ENCODE assay signal across 22 cellular contexts in genomic region chr7:4271716-4272015, GRCh38.
"Had no signal": no experiment of that assay in that cellular context is flagged by ENCODE, and none has a peak within 500 bp of the region (broad histone marks: within the 10 kb centered on the region; RNA-seq: fewer than 3 reads in every experiment).

No MANE protein-coding gene starts in this region.

- FAIRE-seq: HepG2 had no signal

- H3K27me3 ChIP-seq: MG63, SJCRH30 had no signal

- H3K4me1 ChIP-seq: SJCRH30 had no signal

- H3K27ac ChIP-seq: RWPE1, SJCRH30 had no signal

- H3K9me3 ChIP-seq: MG63, SJCRH30 had no signal

- H3K36me3 ChIP-seq: MG63, SJCRH30 had no signal

- ATAC-seq: HepG2, PC-3, SK-N-SH treated with all-trans-retinoic acid at 6 μM for 48 hours had no signal

- H3K4me3 ChIP-seq: MG63, SJCRH30 had no signal

- DNase-seq: IMR-90, Karpas-422, KG1, MG63, NCI-H1092, NCI-H1105 treated with DMSO at 0.1 percent for 48 hours, NCI-H1417 treated with DMSO at 0.1 percent for 48 hours, NCI-H146, NCI-H1694 treated with DMSO at 0.1 percent for 48 hours, NCI-H1930, NCI-H2081, NCI-H2107, NCI-H2227 treated with DMSO at 0.1 percent for 48 hours, NCI-H524, NCI-H526 treated with DMSO at 0.1 percent for 48 hours, NCI-H774, PC-3, SHP77 treated with DMSO at 0.1 percent for 48 hours, SJCRH30 had no signal
